13 cellular contexts compared by ENCODE assay signal in the genomic region with DNA sequence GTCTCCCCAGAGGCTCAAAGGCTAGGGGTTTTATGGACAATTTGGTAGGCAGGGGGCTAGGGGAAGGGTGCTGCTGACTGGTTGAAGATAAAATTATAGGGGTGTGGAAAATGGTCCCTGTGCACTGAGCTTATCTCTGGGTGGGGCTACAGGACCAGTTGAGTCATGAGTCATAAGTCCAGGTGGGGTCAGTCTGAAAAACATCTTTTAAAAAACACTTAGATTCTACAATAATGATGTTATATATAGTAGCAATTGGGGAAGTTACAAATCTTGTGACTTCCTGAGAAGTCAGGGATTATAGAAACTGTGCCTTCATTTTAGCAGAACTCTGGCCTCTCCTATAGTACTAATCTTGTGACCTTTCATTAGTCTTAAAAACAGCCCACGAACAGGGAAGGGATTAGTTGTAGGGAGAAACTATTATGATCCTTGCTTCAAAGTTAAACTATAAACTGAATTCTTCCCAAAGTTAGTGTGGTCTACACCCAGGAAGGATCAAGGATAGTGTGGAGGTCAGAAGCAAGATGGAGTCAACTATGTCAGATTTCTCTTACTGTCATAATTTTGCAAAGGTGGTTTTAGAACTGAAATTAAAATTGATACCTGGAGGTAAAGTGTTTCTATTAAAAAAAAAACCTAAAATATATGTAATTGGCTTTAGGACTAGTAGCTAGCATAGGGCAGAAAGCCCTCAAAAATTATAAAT.
"Had no signal": no experiment of that assay in that cellular context is flagged by ENCODE, and none has a peak within 500 bp of the region (broad histone marks: within the 10 kb centered on the region; RNA-seq: fewer than 3 reads in every experiment).

No MANE protein-coding gene starts in this region.

- H3K9me3 Mint-ChIP-seq: activated CD4-positive, alpha-beta T cell treated with anti-CD3 and anti-CD28 coated beads, Interleukin-2, amount 10 ng/mL, durations not matched to agents 24 days and 14 days; activated naive CD8-positive, alpha-beta T cell treated with anti-CD3 and anti-CD28 coated beads for 36 hours; activated T-helper 1 cell treated with anti-CD3 and anti-CD28 coated beads, Interleukin-12 subunit alpha, Interleukin-12 subunit beta, Interleukin-2, Interleukin-4 antibody, amounts not matched to agents 30 ng/mL and 10 ng/mL and 1 ng/mL, durations not matched to agents 14 hours and 24 hours and 36 hours; central memory CD8-positive, alpha-beta T cell had no signal

- H3K4me1 Mint-ChIP-seq: activated CD4-positive, alpha-beta T cell treated with anti-CD3 and anti-CD28 coated beads, Interleukin-2, amount 10 ng/mL, durations not matched to agents 24 days and 14 days; activated naive CD8-positive, alpha-beta T cell treated with anti-CD3 and anti-CD28 coated beads for 36 hours; brain; central memory CD8-positive, alpha-beta T cell; neural crest cell had no signal

- H3K36me3 ChIP-seq: lower lobe of right lung had no signal

- H3K27ac Mint-ChIP-seq: activated CD4-positive, alpha-beta T cell treated with anti-CD3 and anti-CD28 coated beads, Interleukin-2, amount 10 ng/mL, durations not matched to agents 24 days and 14 days; activated naive CD8-positive, alpha-beta T cell treated with anti-CD3 and anti-CD28 coated beads for 36 hours; activated T-helper 1 cell treated with anti-CD3 and anti-CD28 coated beads, Interleukin-12 subunit alpha, Interleukin-12 subunit beta, Interleukin-2, Interleukin-4 antibody, amounts not matched to agents 30 ng/mL and 10 ng/mL and 1 ng/mL, durations not matched to agents 14 hours and 24 hours and 36 hours; brain had no signal

- H3K27me3 Mint-ChIP-seq: activated CD4-positive, alpha-beta T cell treated with anti-CD3 and anti-CD28 coated beads, Interleukin-2, amount 10 ng/mL, durations not matched to agents 24 days and 14 days; activated naive CD8-positive, alpha-beta T cell treated with anti-CD3 and anti-CD28 coated beads for 36 hours had no signal

- H3K36me3 Mint-ChIP-seq: activated naive CD8-positive, alpha-beta T cell treated with anti-CD3 and anti-CD28 coated beads for 36 hours; brain had no signal

- H3K4me1 ChIP-seq: lower lobe of right lung had no signal

- DNase-seq: activated CD4-positive, alpha-beta T cell treated with anti-CD3 and anti-CD28 coated beads, Interleukin-2, amount 10 ng/mL, durations not matched to agents 24 days and 14 days; activated CD4-positive, CD25-positive, alpha-beta regulatory T cell; activated CD8-positive, alpha-beta memory T cell treated with anti-CD3 and anti-CD28 coated beads for 24 hours; activated naive CD8-positive, alpha-beta T cell treated with anti-CD3 and anti-CD28 coated beads for 36 hours; cortex of kidney; left cardiac atrium; lower lobe of right lung; stimulated activated CD4-positive, alpha-beta T cell treated with anti-CD3 and anti-CD28 coated beads, Interleukin-1b, Interleukin-23, amount 100 ng/mL, for 48 hours had no signal

- H3K27ac ChIP-seq: lower lobe of right lung had no signal

- H3K4me3 Mint-ChIP-seq: activated CD4-positive, alpha-beta T cell treated with anti-CD3 and anti-CD28 coated beads, Interleukin-2, amount 10 ng/mL, durations not matched to agents 24 days and 14 days; activated naive CD8-positive, alpha-beta T cell treated with anti-CD3 and anti-CD28 coated beads for 36 hours; activated T-helper 1 cell treated with anti-CD3 and anti-CD28 coated beads, Interleukin-12 subunit alpha, Interleukin-12 subunit beta, Interleukin-2, Interleukin-4 antibody, amounts not matched to agents 30 ng/mL and 10 ng/mL and 1 ng/mL, durations not matched to agents 14 hours and 24 hours and 36 hours; brain; central memory CD8-positive, alpha-beta T cell; neural crest cell had no signal

- ATAC-seq: left cardiac atrium, lower lobe of right lung, sciatic nerve had no signal

- H3K4me3 ChIP-seq: lower lobe of right lung had no signal
